19 cellular contexts compared by ENCODE assay signal in the genomic region with DNA sequence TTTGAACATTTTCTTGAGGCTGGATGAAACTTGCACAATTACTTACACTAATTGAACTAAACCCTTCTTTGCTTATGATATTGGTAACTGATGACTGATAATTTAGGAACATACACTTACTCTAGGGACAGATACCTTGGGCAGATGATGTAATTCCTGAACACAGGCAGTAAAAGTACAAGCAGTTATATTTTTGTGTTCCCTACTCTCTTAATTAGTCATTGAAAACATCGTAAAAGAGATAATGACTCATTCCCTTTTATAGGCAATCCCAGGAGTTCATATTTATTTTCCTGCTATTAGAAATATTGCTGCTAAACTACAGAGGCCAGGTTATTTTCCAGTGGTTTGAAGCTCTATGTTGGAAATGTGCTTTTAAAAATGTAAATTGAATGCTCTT. TPM values are rescaled to one million over a fixed set of nuclear protein-coding genes. Genes with fewer than 3 reads are reported as not detected.
DNase-seq lines count a peak whose midpoint lies in the region; ATAC-seq, FAIRE-seq and TF ChIP-seq lines count a peak whose summit lies in the region.
"Had no signal": no experiment of that assay in that cellular context is flagged by ENCODE, and none has a peak within 500 bp of the region (broad histone marks: within the 10 kb centered on the region; RNA-seq: fewer than 3 reads in every experiment).

No MANE protein-coding gene starts in this region.

- H3K23ac ChIP-seq in IMR-90 (ENCODE audit: low read depth, low read length), result no peak overlapping the region

- no peak overlapping the region for H3K4ac ChIP-seq in IMR-90 (ENCODE audit: low read depth, low read length)

- H3K9ac ChIP-seq in IMR-90 (ENCODE audit: low read depth, low read length) (no peak overlapping the region), mammary epithelial cell (ENCODE audit: insufficient read depth, low read length) (peak overlapping the region; percentile 19)

- DNase-seq in EL (peak; percentile 75), IMR-90 (peak; percentile 0), mammary epithelial cell (peak; percentile 77), skeletal muscle cell (ENCODE audit: low read depth) (peak; percentile 83), hippocampal formation (lab: John Stamatoyannopoulos, UW) (no peak), GM19239 (ENCODE audit: insufficient read length, low spot score) (no peak)
- DNase-seq: activated CD4-positive, alpha-beta T cell treated with anti-CD3 and anti-CD28 coated beads, Interleukin-2, amount 50 U/mL, for 48 hours; activated naive CD8-positive, alpha-beta T cell treated with anti-CD3 and anti-CD28 coated beads for 36 hours; activated T-cell treated with anti-CD3 and anti-CD28 coated beads, Interleukin-2, amount 50 U/mL, for 24 hours; dorsolateral prefrontal cortex; esophagus squamous epithelium; hypothalamus; RPMI8226; stimulated activated CD4-positive, alpha-beta T cell treated with anti-CD3 and anti-CD28 coated beads, Interleukin-12 subunit alpha, Interleukin-12 subunit beta, amount 100 ng/mL, for 4 hours; T-cell had no signal

- H3K4me1 ChIP-seq in IMR-90 (ENCODE audit: control insufficient read depth, insufficient read depth, low read length), result no peaks in the 10 kb centered on the region
- H3K4me1 ChIP-seq in mammary epithelial cell (ENCODE audit: insufficient read depth, low read length), result peaks cover 12% of the 10 kb centered on the region
- H3K4me1 ChIP-seq in gastroesophageal sphincter, result no peaks in the 10 kb centered on the region
- H3K4me1 ChIP-seq: esophagus squamous epithelium, prostate gland had no signal

- TF ChIP-seq RAD21 in IMR-90 (IDR thresholded peaks at IDR 0.05; ENCODE audit: low read length), result no peak

- H4K5ac ChIP-seq in IMR-90 (ENCODE audit: low read depth, low read length), result no peak overlapping the region

- H4K91ac ChIP-seq in IMR-90 (ENCODE audit: insufficient read depth, low read depth, low read length), result no peak overlapping the region

- H3K27me3 ChIP-seq in IMR-90 (ENCODE audit: control insufficient read depth, insufficient read depth, low read length) (no peaks in the 10 kb centered on the region), mammary epithelial cell (ENCODE audit: insufficient read depth, low read length) (no peaks in the 10 kb centered on the region), gastroesophageal sphincter (no peaks in the 10 kb centered on the region)
- H3K27me3 ChIP-seq: dorsolateral prefrontal cortex, esophagus squamous epithelium had no signal

- no peak overlapping the region for H3K18ac ChIP-seq in IMR-90 (ENCODE audit: low read depth, low read length)

- FAIRE-seq in GM19239 (lab: Jason Lieb, UNC), result no peak

- H2AFZ ChIP-seq in IMR-90 (replicated peaks; ENCODE audit: low read length, poor library complexity) (no peak overlapping the region), mammary epithelial cell (ENCODE audit: low read depth, low read length) (no peak overlapping the region)

- intact Hi-C loops in IMR-90 (cut with micrococcal nuclease), result no loop called here
- intact Hi-C loops in mammary epithelial cell (cut with micrococcal nuclease), result no loop called here

- H3K36me3 ChIP-seq in IMR-90 (ENCODE audit: control insufficient read depth, insufficient read depth, low read length) (no peaks in the 10 kb centered on the region), mammary epithelial cell (ENCODE audit: insufficient read depth, low read length) (no peaks in the 10 kb centered on the region), gastroesophageal sphincter (no peaks in the 10 kb centered on the region)
- H3K36me3 ChIP-seq: esophagus squamous epithelium, prostate gland had no signal

- no peak overlapping the region for H3K4me3 ChIP-seq in IMR-90 (ENCODE audit: insufficient read depth, low read depth, low read length)
- H3K4me3 ChIP-seq in mammary epithelial cell (replicated peaks in 1 of 3; ENCODE audit: insufficient read depth in 1 of 3, low read depth in 2 of 3, low read length in 3 of 3), result no peak overlapping the region
- no peak overlapping the region for H3K4me3 ChIP-seq in skeletal muscle cell (ENCODE audit: low read depth, low read length)
- no peak overlapping the region for H3K4me3 ChIP-seq in gastroesophageal sphincter
- H3K4me3 ChIP-seq: dorsolateral prefrontal cortex, esophagus squamous epithelium, prostate gland had no signal

- TF ChIP-seq EP300 in gastroesophageal sphincter (IDR thresholded peaks at IDR 0.05), result no peak

- ATAC-seq in IMR-90 (ENCODE audit: low read depth), result no peak
- no peak for ATAC-seq in gastroesophageal sphincter
- ATAC-seq: stimulated activated memory B cell treated with anti-CD40 and anti-IgM and Interleukin-4, amounts not matched to agents 10 μg/mL and 1 μg/mL and 100 μg/mL, for 72 hours; T-cell had no signal

- no CpG with 5 or more reads among the region's 1 CpG for WGBS in IMR-90 (ENCODE audit: extremely low coverage in 2 of 2, insufficient read length in 1 of 2), 2 experiments
- 13% methylated on average over 1 of the region's 1 CpG for WGBS in mammary epithelial cell (ENCODE audit: low coverage, missing lambda C conversion rate)
- WGBS in gastroesophageal sphincter (ENCODE audit: low coverage in 1 of 2), 2 donors, result 60 to 61% methylated on average over 1 of the region's 1 CpG

- no peak overlapping the region for H2BK120ac ChIP-seq in IMR-90 (ENCODE audit: low read depth, low read length)

- no peak overlapping the region for H4K8ac ChIP-seq in IMR-90 (ENCODE audit: low read depth in 2 of 2, low read length in 2 of 2)

- no peaks in the 10 kb centered on the region for H3K79me2 ChIP-seq in mammary epithelial cell (ENCODE audit: insufficient read depth, low read length)

- H3K9me1 ChIP-seq in IMR-90 (ENCODE audit: insufficient read depth, low read length), result no peaks in the 10 kb centered on the region

- no peak overlapping the region for H3K56ac ChIP-seq in IMR-90 (ENCODE audit: extremely low read depth, insufficient read depth, low read length)

- in situ Hi-C loops in IMR-90 (cut with MboI; ENCODE audit: low sequenced_read_pairs) (no loop called here), mammary epithelial cell (cut with MboI; ENCODE audit: low sequenced_read_pairs in 2 of 2) (no loop called here)

- BruUV-seq in IMR-90 (replicated peaks; lab: Mats Ljungman, UMichigan), result no TSS peak
- no TSS peak for BruUV-seq in mammary epithelial cell (replicated peaks; lab: Mats Ljungman, UMichigan)

- H3K4me2 ChIP-seq in IMR-90 (ENCODE audit: low read depth, low read length), result no peak overlapping the region
- peak overlapping the region; percentile 55 for H3K4me2 ChIP-seq in mammary epithelial cell (ENCODE audit: insufficient read depth, low read depth, low read length)

- POLR2A ChIA-PET in IMR-90 (lab: Charles Lee; ENCODE audit: unreplicated experiment), result no interaction called here

- CTCF ChIA-PET in IMR-90 (lab: Yijun Ruan, JAX), result no interaction called here
- CTCF ChIA-PET in mammary epithelial cell (lab: Charles Lee; ENCODE audit: low non-redundant PET), result no interaction called here

- H3K27ac ChIP-seq in IMR-90 (ENCODE audit: insufficient read depth, low read length), result no peak overlapping the region
- peak overlapping the region; percentile 55 for H3K27ac ChIP-seq in mammary epithelial cell (ENCODE audit: insufficient read depth, low read depth, low read length)
- H3K27ac ChIP-seq in gastroesophageal sphincter, result no peak overlapping the region
- H3K27ac ChIP-seq: dorsolateral prefrontal cortex, esophagus squamous epithelium, prostate gland had no signal

- no peak overlapping the region for H2BK15ac ChIP-seq in IMR-90 (ENCODE audit: low read depth, low read length)

- no peak overlapping the region for H3K14ac ChIP-seq in IMR-90 (replicated peaks; ENCODE audit: low read depth, low read length)

- H4K20me1 ChIP-seq in IMR-90 (ENCODE audit: insufficient read depth, low read length), result no peaks in the 10 kb centered on the region
- no peaks in the 10 kb centered on the region for H4K20me1 ChIP-seq in mammary epithelial cell (ENCODE audit: insufficient read depth, low read length)

- dilution Hi-C loops in IMR-90 (cut with HindIII; ENCODE audit: low sequenced_read_pairs, unreplicated experiment), result no loop called here
- dilution Hi-C loops in mammary epithelial cell (cut with HindIII; ENCODE audit: low sequenced_read_pairs), result no loop called here

- TF ChIP-seq POLR2A in IMR-90 (IDR thresholded peaks at IDR 0.05; ENCODE audit: low read depth, low read length) (no peak), gastroesophageal sphincter (IDR thresholded peaks at IDR 0.05) (no peak)

- no peak overlapping the region for H2BK20ac ChIP-seq in IMR-90 (ENCODE audit: low read depth, low read length)

- H2AK9ac ChIP-seq in IMR-90 (replicated peaks; ENCODE audit: low read depth, low read length, poor library complexity), result no peak overlapping the region

- H3K9me3 ChIP-seq in IMR-90 (ENCODE audit: control insufficient read depth, insufficient read depth, low read length) (no peaks in the 10 kb centered on the region), mammary epithelial cell (replicated peaks; ENCODE audit: insufficient read depth, low read length) (no peaks in the 10 kb centered on the region), gastroesophageal sphincter (no peaks in the 10 kb centered on the region)
- H3K9me3 ChIP-seq: esophagus squamous epithelium, prostate gland had no signal

- no peak overlapping the region for H2AK5ac ChIP-seq in IMR-90 (ENCODE audit: low read depth, low read length)

- H3K79me1 ChIP-seq in IMR-90 (ENCODE audit: low read depth in 1 of 2, low read length in 2 of 2), result no peaks in the 10 kb centered on the region

- H2BK5ac ChIP-seq in IMR-90 (ENCODE audit: low read depth, low read length, poor library complexity, severe bottlenecking), result no peak overlapping the region

- TF ChIP-seq CTCF in IMR-90 (conservative IDR thresholded peaks at IDR 0.05; ENCODE audit: low read depth, low read length) (no peak), mammary epithelial cell (conservative IDR thresholded peaks at IDR 0.05 in 1 of 2, IDR thresholded peaks at IDR 0.05 in 1 of 2; ENCODE audit: extremely low read depth in 1 of 2, insufficient read depth in 1 of 2, low read depth in 1 of 2, low read length in 2 of 2) (no peak), gastroesophageal sphincter (IDR thresholded peaks at IDR 0.05) (no peak)

TF ChIP-seq in IMR-90, 13 proteins besides CTCF, POLR2A, EP300 and RAD21:
- TF ChIP-seq MAFK (IDR thresholded peaks at IDR 0.05; ENCODE audit: low read depth, low read length), result no peak
- no peak for TF ChIP-seq CHD1 (IDR thresholded peaks at IDR 0.05; ENCODE audit: low read depth, low read length)
TF ChIP-seq in IMR-90: peak in this region for 0.

RNA-seq across cellular contexts. Expression of a gene that starts 46.4 kb away (rescaled TPM):
- 2.2 and 2.8 TPM in 2 replicates for total RNA-seq in IMR-90 (2012; rRNA removed)
- polyA plus RNA-seq in IMR-90 (2012; rRNA removed), result 1.1 and 1.5 TPM in 2 replicates
- polyA plus RNA-seq in IMR-90 (2012; cell fraction: cytosol; rRNA removed), result 0.55 and 0.76 TPM in 2 replicates
- 0.38 and 1.0 TPM in 2 replicates for polyA plus RNA-seq in IMR-90 (2012; cell fraction: nucleus; rRNA removed; ENCODE audit: low replicate concordance)
- under 1 TPM in 1 of 2 donors, not detected in 1; 0.17 TPM for total RNA-seq in mammary epithelial cell
- 0.01 TPM for polyA plus RNA-seq in mammary epithelial cell
- not detected for polyA minus RNA-seq in mammary epithelial cell
- total RNA-seq in gastroesophageal sphincter, result 1 to 10 TPM; 2.6 to 7.0 (median 4.8) TPM
- total RNA-seq: activated naive CD8-positive, alpha-beta T cell treated with anti-CD3 and anti-CD28 coated beads for 36 hours; T-cell had no signal
- polyA plus RNA-seq: CD14-positive monocyte had no signal

Comparison
In these comparisons a context has a peak if more than half of its experiments do, and no peak if none do; other contexts are left out.
1. DNase-seq: peak in EL (single experiment), IMR-90 (single experiment), mammary epithelial cell (single experiment) and skeletal muscle cell (single experiment); none in hippocampal formation (0 of 2) and GM19239 (single experiment).